Comparison of ENCODE assay signal across 15 cellular contexts in genomic region chr3:38141173-38141951, GRCh38. TPM values are rescaled to one million over a fixed set of nuclear protein-coding genes. Genes with fewer than 3 reads are reported as not detected.
DNase-seq lines count a peak whose midpoint lies in the region; ATAC-seq and TF ChIP-seq lines count a peak whose summit lies in the region.
"Had no signal": no experiment of that assay in that cellular context is flagged by ENCODE, and none has a peak within 500 bp of the region (broad histone marks: within the 10 kb centered on the region; RNA-seq: fewer than 3 reads in every experiment).

No MANE protein-coding gene starts in this region.

- peaks cover 25% of the 10 kb centered on the region for H3K36me3 ChIP-seq in BLaER1
- peaks cover 20% of the 10 kb centered on the region for H3K36me3 ChIP-seq in CD4-positive, CD25-positive, alpha-beta regulatory T cell (ENCODE audit: control insufficient read depth, insufficient read depth, low read length)
- H3K36me3 ChIP-seq in naive thymus-derived CD4-positive, alpha-beta T cell (ENCODE audit: control insufficient read depth in 2 of 3, insufficient read depth in 3 of 3, low read length in 3 of 3) = peaks cover 0 to 24% (median 0%) of the 10 kb centered on the region in 3 experiments
- H3K36me3 ChIP-seq in tibial nerve = peaks cover 0 to 27% (median 4%) of the 10 kb centered on the region in 3 donors
- peaks cover 0 to 12% of the 10 kb centered on the region in 2 donors for H3K36me3 ChIP-seq in gastrocnemius medialis

- H3K9me3 Mint-ChIP-seq in CD4-positive, CD25-positive, alpha-beta regulatory T cell = peaks cover 0 to 12% (median 2%) of the 10 kb centered on the region in 7 donors
- peaks cover 4% of the 10 kb centered on the region for H3K9me3 Mint-ChIP-seq in central memory CD8-positive, alpha-beta T cell
- H3K9me3 Mint-ChIP-seq in naive thymus-derived CD4-positive, alpha-beta T cell = peaks cover 0 to 14% (median 9%) of the 10 kb centered on the region in 11 donors

- H3K9me3 ChIP-seq in BLaER1 = peaks cover 15% of the 10 kb centered on the region
- peaks cover 6 to 7% of the 10 kb centered on the region in 2 experiments for H3K9me3 ChIP-seq in CD4-positive, CD25-positive, alpha-beta regulatory T cell (ENCODE audit: control insufficient read depth in 2 of 2, low read length in 2 of 2)
- no peaks in the 10 kb centered on the region for H3K9me3 ChIP-seq in naive thymus-derived CD4-positive, alpha-beta T cell (ENCODE audit: control insufficient read depth in 2 of 3, low read length in 3 of 3)
- peaks cover 0 to 5% (median 0%) of the 10 kb centered on the region in 4 donors for H3K9me3 ChIP-seq in tibial nerve
- no peaks in the 10 kb centered on the region for H3K9me3 ChIP-seq in gastrocnemius medialis

- 93% methylated on average over 7 of the region's 7 CpGs for WGBS in tibial nerve, 2 donors

- H3K27me3 Mint-ChIP-seq in CD4-positive, CD25-positive, alpha-beta regulatory T cell = peaks cover 4% of the 10 kb centered on the region
- H3K27me3 Mint-ChIP-seq in central memory CD8-positive, alpha-beta T cell = no peaks in the 10 kb centered on the region
- peaks cover 0 to 4% (median 0%) of the 10 kb centered on the region in 5 donors for H3K27me3 Mint-ChIP-seq in naive thymus-derived CD4-positive, alpha-beta T cell

- CTCF ChIA-PET in naive thymus-derived CD4-positive, alpha-beta T cell (lab: Charles Lee) = no interaction called here

- POLR2A ChIA-PET in naive thymus-derived CD4-positive, alpha-beta T cell (lab: Charles Lee) = interaction anchor here (0.6 to 8.2 kb wide), 3 partner anchors 13 to 24 kb away, joined by 3 to 156 read pairs (median 6); partner anchors contain the start of gene OXSR1

- H3K4me3 ChIP-seq in BLaER1 = no peak overlapping the region
- H3K4me3 ChIP-seq in CD4-positive, CD25-positive, alpha-beta regulatory T cell (ENCODE audit: low read depth, low read length) = no peak overlapping the region
- H3K4me3 ChIP-seq in naive thymus-derived CD4-positive, alpha-beta T cell (ENCODE audit: low read length) = no peak overlapping the region
- H3K4me3 ChIP-seq in tibial nerve = no peak overlapping the region
- no peak overlapping the region for H3K4me3 ChIP-seq in gastrocnemius medialis
- H3K4me3 ChIP-seq: GM23248 had no signal

- peak overlapping the region; percentile 66 to 99 (median 96) for H3K4me3 Mint-ChIP-seq in CD4-positive, CD25-positive, alpha-beta regulatory T cell
- H3K4me3 Mint-ChIP-seq in central memory CD8-positive, alpha-beta T cell = peak overlapping the region; percentile 37
- peak overlapping the region in 7 of 10 donors; percentile 16 to 98 (median 44) for H3K4me3 Mint-ChIP-seq in naive thymus-derived CD4-positive, alpha-beta T cell

- H3K9ac ChIP-seq in BLaER1 = no peak overlapping the region
- H3K9ac ChIP-seq: GM23248 had no signal

- TF ChIP-seq CTCF in tibial nerve (IDR thresholded peaks at IDR 0.05) (no peak), gastrocnemius medialis (IDR thresholded peaks at IDR 0.05 in 4 of 5, conservative IDR thresholded peaks at IDR 0.05 in 1 of 5) (no peak)

- peaks cover 9 to 43% (median 20%) of the 10 kb centered on the region in 4 donors for H3K4me1 Mint-ChIP-seq in CD4-positive, CD25-positive, alpha-beta regulatory T cell
- peaks cover 46% of the 10 kb centered on the region for H3K4me1 Mint-ChIP-seq in central memory CD8-positive, alpha-beta T cell
- peaks cover 16 to 47% (median 40%) of the 10 kb centered on the region in 7 donors for H3K4me1 Mint-ChIP-seq in naive thymus-derived CD4-positive, alpha-beta T cell

- in situ Hi-C loops in gastrocnemius medialis (cut with MboI; ENCODE audit: low sequenced_read_pairs in 4 of 4) = loop anchor here in 3 of 4 donors (25.0 kb wide), 1 partner anchor 346 kb away; the partner anchor contains the start of gene EXOG (in 3 of the 3)

- H3K36me3 Mint-ChIP-seq in CD4-positive, CD25-positive, alpha-beta regulatory T cell = peaks cover 20% of the 10 kb centered on the region
- peaks cover 9% of the 10 kb centered on the region for H3K36me3 Mint-ChIP-seq in central memory CD8-positive, alpha-beta T cell (ENCODE audit: insufficient read depth)
- H3K36me3 Mint-ChIP-seq in naive thymus-derived CD4-positive, alpha-beta T cell = peaks cover 7 to 32% (median 15%) of the 10 kb centered on the region in 5 donors

- no peak for DNase-seq in CD4-positive, CD25-positive, alpha-beta regulatory T cell
- DNase-seq in central memory CD8-positive, alpha-beta T cell (ENCODE audit: low spot score in 2 of 2) = peak in 1 of 2 donors; percentile 9
- no peak for DNase-seq in naive thymus-derived CD4-positive, alpha-beta T cell
- DNase-seq in sciatic nerve (ENCODE audit: low spot score) = no peak
- DNase-seq in tibial nerve (ENCODE audit: low spot score in 2 of 2) = no peak
- DNase-seq in gastrocnemius medialis = no peak
- DNase-seq: activated gamma-delta T cell, DMS79, GM23248, left colon, NCI-H1048, NCI-H2029 treated with DMSO at 0.1 percent for 48 hours, T-helper 1 cell had no signal

- TF ChIP-seq POLR2A in tibial nerve (IDR thresholded peaks at IDR 0.05) (no peak), gastrocnemius medialis (IDR thresholded peaks at IDR 0.05) (no peak)

- H3K27me3 ChIP-seq in BLaER1 = no peaks in the 10 kb centered on the region
- no peaks in the 10 kb centered on the region for H3K27me3 ChIP-seq in CD4-positive, CD25-positive, alpha-beta regulatory T cell (ENCODE audit: control insufficient read depth, insufficient read depth, low read length)
- H3K27me3 ChIP-seq in naive thymus-derived CD4-positive, alpha-beta T cell (ENCODE audit: control insufficient read depth in 2 of 2, insufficient read depth in 2 of 2, low read length in 2 of 2) = no peaks in the 10 kb centered on the region
- no peaks in the 10 kb centered on the region for H3K27me3 ChIP-seq in tibial nerve
- no peaks in the 10 kb centered on the region for H3K27me3 ChIP-seq in gastrocnemius medialis

- H3K4me2 ChIP-seq in BLaER1 = peak overlapping the region; percentile 92; the same call in 1 of the 2 replicates

- H3K27ac Mint-ChIP-seq in CD4-positive, CD25-positive, alpha-beta regulatory T cell = peak overlapping the region in 2 of 3 donors; percentile 48 to 91
- H3K27ac Mint-ChIP-seq in central memory CD8-positive, alpha-beta T cell (ENCODE audit: low read depth) = peak overlapping the region; percentile 64
- H3K27ac Mint-ChIP-seq in naive thymus-derived CD4-positive, alpha-beta T cell = peak overlapping the region in 5 of 9 donors; percentile 1 to 53 (median 36)

- H3K4me1 ChIP-seq in BLaER1 (peaks cover 63% of the 10 kb centered on the region), tibial nerve (peaks cover 0 to 30% (median 14%) of the 10 kb centered on the region in 4 donors), gastrocnemius medialis (peaks cover 8 to 12% of the 10 kb centered on the region in 2 donors)
- H3K4me1 ChIP-seq in CD4-positive, CD25-positive, alpha-beta regulatory T cell (ENCODE audit: control insufficient read depth, insufficient read depth, low read length, poor library complexity, severe bottlenecking) = peaks cover 34% of the 10 kb centered on the region
- H3K4me1 ChIP-seq in naive thymus-derived CD4-positive, alpha-beta T cell (ENCODE audit: control insufficient read depth in 2 of 2, insufficient read depth in 2 of 2, low read length in 2 of 2) = peaks cover 11 to 22% of the 10 kb centered on the region in 2 donors

- ATAC-seq in CD4-positive, CD25-positive, alpha-beta regulatory T cell (ENCODE audit: low read depth in 2 of 2) = no peak
- ATAC-seq in central memory CD8-positive, alpha-beta T cell (replicated peaks; ENCODE audit: extremely low read depth, poor library complexity, severe bottlenecking) = no peak
- no peak for ATAC-seq in naive thymus-derived CD4-positive, alpha-beta T cell
- no peak for ATAC-seq in sciatic nerve
- ATAC-seq in gastrocnemius medialis = no peak
- ATAC-seq: left colon had no signal

- intact Hi-C loops in naive thymus-derived CD4-positive, alpha-beta T cell (cut with micrococcal nuclease) = no loop called here
- intact Hi-C loops in sciatic nerve (cut with DNase I) = no loop called here
- intact Hi-C loops in gastrocnemius medialis (cut with DNase I; ENCODE audit: low total_unique reads) = no loop called here

- no peak for TF ChIP-seq EP300 in tibial nerve (IDR thresholded peaks at IDR 0.05)

- H3K27ac ChIP-seq in BLaER1 = no peak overlapping the region
- H3K27ac ChIP-seq in CD4-positive, CD25-positive, alpha-beta regulatory T cell (ENCODE audit: insufficient read depth, low read length, poor library complexity, severe bottlenecking) = no peak overlapping the region
- no peak overlapping the region for H3K27ac ChIP-seq in naive thymus-derived CD4-positive, alpha-beta T cell (ENCODE audit: low read depth, low read length)
- no peak overlapping the region for H3K27ac ChIP-seq in tibial nerve
- no peak overlapping the region for H3K27ac ChIP-seq in gastrocnemius medialis
- H3K27ac ChIP-seq: GM23248, VCaP had no signal

- H4K20me1 ChIP-seq in BLaER1 = peaks cover 38% of the 10 kb centered on the region

RNA-seq across cellular contexts. Expression of gene MYD88, which starts 2.9 kb away (rescaled TPM):
- 49.9 TPM for total RNA-seq in CD4-positive, CD25-positive, alpha-beta regulatory T cell
- polyA plus RNA-seq in CD4-positive, CD25-positive, alpha-beta regulatory T cell = 100 to 1,000 TPM; 114 to 184 (median 139) TPM
- 100 to 1,000 TPM in 1 of 5 experiments, 10 to 100 TPM in 4; 35.2 to 108 (median 41.6) TPM for total RNA-seq in naive thymus-derived CD4-positive, alpha-beta T cell
- 10 to 100 TPM; 52.8 to 75.4 TPM for polyA plus RNA-seq in naive thymus-derived CD4-positive, alpha-beta T cell
- total RNA-seq in sciatic nerve = 25.0 TPM
- 10 to 100 TPM; 29.9 to 36.3 (median 34.3) TPM for total RNA-seq in tibial nerve
- total RNA-seq in gastrocnemius medialis = 1 to 10 TPM; 2.1 to 6.6 (median 3.3) TPM

RNA-seq across cellular contexts. Expression of gene ACAA1, which starts 4.4 kb away (rescaled TPM):
- 80.7 TPM for total RNA-seq in CD4-positive, CD25-positive, alpha-beta regulatory T cell
- 10 to 100 TPM; 55.6 to 79.3 (median 67.2) TPM for polyA plus RNA-seq in CD4-positive, CD25-positive, alpha-beta regulatory T cell
- total RNA-seq in naive thymus-derived CD4-positive, alpha-beta T cell = 100 to 1,000 TPM in 1 of 5 experiments, 10 to 100 TPM in 4; 88.1 to 129 (median 91.0) TPM
- 10 to 100 TPM; 64.4 to 65.9 TPM for polyA plus RNA-seq in naive thymus-derived CD4-positive, alpha-beta T cell
- total RNA-seq in sciatic nerve = 67.6 TPM
- 10 to 100 TPM; 63.9 to 83.3 (median 80.5) TPM for total RNA-seq in tibial nerve
- 10 to 100 TPM; 24.5 to 31.2 (median 29.3) TPM for total RNA-seq in gastrocnemius medialis

RNA-seq across cellular contexts. Expression of gene OXSR1, which starts 24.0 kb away (rescaled TPM):
- 62.3 TPM for total RNA-seq in CD4-positive, CD25-positive, alpha-beta regulatory T cell
- polyA plus RNA-seq in CD4-positive, CD25-positive, alpha-beta regulatory T cell = 10 to 100 TPM; 12.6 to 19.3 (median 16.1) TPM
- total RNA-seq in naive thymus-derived CD4-positive, alpha-beta T cell = 10 to 100 TPM; 35.0 to 59.7 (median 38.8) TPM
- polyA plus RNA-seq in naive thymus-derived CD4-positive, alpha-beta T cell = 10 to 100 TPM; 12.3 to 14.4 TPM
- total RNA-seq in sciatic nerve = 42.6 TPM
- 10 to 100 TPM; 23.9 to 35.8 (median 29.9) TPM for total RNA-seq in tibial nerve
- 10 to 100 TPM; 37.9 to 50.0 (median 43.2) TPM for total RNA-seq in gastrocnemius medialis

Comparison
In these comparisons a context has a peak if more than half of its experiments do, and no peak if none do; other contexts are left out.
1. H3K4me3 Mint-ChIP-seq: peak in every context shown above with its lines; median percentile 96 in CD4-positive, CD25-positive, alpha-beta regulatory T cell; 44 in naive thymus-derived CD4-positive, alpha-beta T cell; 37 in central memory CD8-positive, alpha-beta T cell.